ENCODE assay signal across 22 cellular contexts in genomic region chr7:133429371-133429770, GRCh38.
"Had no signal": no experiment of that assay in that cellular context is flagged by ENCODE, and none has a peak within 500 bp of the region (broad histone marks: within the 10 kb centered on the region; RNA-seq: fewer than 3 reads in every experiment).

No MANE protein-coding gene starts in this region.

- H3K9me3 ChIP-seq: adrenal gland, lower lobe of right lung, transverse colon, uterus had no signal

- DNase-seq: activated CD4-positive, alpha-beta T cell treated with anti-CD3 and anti-CD28 coated beads, Interleukin-2, amount 10 ng/mL, durations not matched to agents 7 days and 5 days; activated CD4-positive, CD25-positive, alpha-beta regulatory T cell treated with anti-CD3 and anti-CD28 coated beads, Interleukin-2, amount 50 U/mL, for 72 hours; activated CD8-positive, alpha-beta memory T cell treated with anti-CD3 and anti-CD28 coated beads, Interleukin-2, amount 10 ng/mL, durations not matched to agents 7 days and 5 days; activated CD8-positive, alpha-beta T cell treated with anti-CD3 and anti-CD28 coated beads for 36 hours; adrenal gland; cerebellar nuclear complex; cortex of kidney; endodermal cell; heart right ventricle; lower lobe of right lung; naive thymus-derived CD4-positive, alpha-beta T cell; stimulated activated CD4-positive, alpha-beta T cell treated with anti-CD3 and anti-CD28 coated beads, Interleukin-15, amount 100 ng/mL, for 24 hours; stimulated activated naive B cell treated with anti-CD40 and anti-IgM and Interleukin-4, amounts not matched to agents 10 μg/mL and 1 μg/mL and 100 μg/mL, for 72 hours; T-helper 1 cell; transverse colon; uterus; WERI-Rb-1 had no signal

- H3K36me3 ChIP-seq: adrenal gland, heart right ventricle, lower lobe of right lung, transverse colon, uterus had no signal

- H3K9me3 Mint-ChIP-seq: activated CD8-positive, alpha-beta T cell treated with anti-CD3 and anti-CD28 coated beads for 36 hours; activated T-helper 1 cell treated with anti-CD3 and anti-CD28 coated beads, Interleukin-12 subunit alpha, Interleukin-12 subunit beta, Interleukin-2, Interleukin-4 antibody, amounts not matched to agents 30 ng/mL and 10 ng/mL and 1 ng/mL, durations not matched to agents 14 hours and 24 hours and 36 hours had no signal

- H3K4me1 Mint-ChIP-seq: activated CD8-positive, alpha-beta memory T cell treated with anti-CD3 and anti-CD28 coated beads, Interleukin-2, amount 10 ng/mL, durations not matched to agents 7 days and 5 days had no signal

- H3K27me3 Mint-ChIP-seq: activated CD4-positive, alpha-beta T cell treated with anti-CD3 and anti-CD28 coated beads, Interleukin-2, amount 10 ng/mL, durations not matched to agents 7 days and 5 days; activated CD8-positive, alpha-beta memory T cell treated with anti-CD3 and anti-CD28 coated beads, Interleukin-2, amount 10 ng/mL, durations not matched to agents 7 days and 5 days; activated CD8-positive, alpha-beta T cell treated with anti-CD3 and anti-CD28 coated beads for 36 hours; activated naive CD8-positive, alpha-beta T cell; naive thymus-derived CD4-positive, alpha-beta T cell; stimulated activated naive B cell treated with anti-CD40 and anti-IgM and Interleukin-4, amounts not matched to agents 10 μg/mL and 1 μg/mL and 100 μg/mL, for 72 hours had no signal

- H3K4me1 ChIP-seq: uterus had no signal

- H3K4me3 ChIP-seq: adrenal gland, heart right ventricle, lower lobe of right lung, smooth muscle cell, transverse colon, uterus had no signal

- H3K27me3 ChIP-seq: adrenal gland, heart right ventricle, transverse colon, uterus had no signal

- H3K4me2 ChIP-seq: smooth muscle cell had no signal

- ATAC-seq: activated CD8-positive, alpha-beta memory T cell treated with anti-CD3 and anti-CD28 coated beads, Interleukin-2, amount 10 ng/mL, durations not matched to agents 7 days and 5 days; activated CD8-positive, alpha-beta T cell treated with anti-CD3 and anti-CD28 coated beads for 36 hours; left lobe of liver; lower lobe of right lung; naive thymus-derived CD4-positive, alpha-beta T cell; sciatic nerve; stimulated activated naive B cell treated with anti-CD40 and anti-IgM and Interleukin-4, amounts not matched to agents 10 μg/mL and 1 μg/mL and 100 μg/mL, for 72 hours had no signal

- H3K27ac ChIP-seq: adrenal gland, heart right ventricle, lower lobe of right lung, transverse colon, uterus, WERI-Rb-1 had no signal

- H3K27ac Mint-ChIP-seq: activated CD4-positive, alpha-beta T cell treated with anti-CD3 and anti-CD28 coated beads, Interleukin-2, amount 10 ng/mL, durations not matched to agents 7 days and 5 days; activated CD8-positive, alpha-beta memory T cell treated with anti-CD3 and anti-CD28 coated beads, Interleukin-2, amount 10 ng/mL, durations not matched to agents 7 days and 5 days; activated CD8-positive, alpha-beta T cell treated with anti-CD3 and anti-CD28 coated beads for 36 hours; activated naive CD8-positive, alpha-beta T cell; activated T-helper 1 cell treated with anti-CD3 and anti-CD28 coated beads, Interleukin-12 subunit alpha, Interleukin-12 subunit beta, Interleukin-2, Interleukin-4 antibody, amounts not matched to agents 30 ng/mL and 10 ng/mL and 1 ng/mL, durations not matched to agents 14 hours and 24 hours and 36 hours; endodermal cell; stimulated activated naive B cell treated with anti-CD40 and anti-IgM and Interleukin-4, amounts not matched to agents 10 μg/mL and 1 μg/mL and 100 μg/mL, for 72 hours had no signal

- H3K4me3 Mint-ChIP-seq: activated CD4-positive, alpha-beta T cell treated with anti-CD3 and anti-CD28 coated beads, Interleukin-2, amount 10 ng/mL, durations not matched to agents 7 days and 5 days; activated CD8-positive, alpha-beta memory T cell treated with anti-CD3 and anti-CD28 coated beads, Interleukin-2, amount 10 ng/mL, durations not matched to agents 7 days and 5 days; activated CD8-positive, alpha-beta T cell treated with anti-CD3 and anti-CD28 coated beads for 36 hours; activated naive CD8-positive, alpha-beta T cell; activated T-helper 1 cell treated with anti-CD3 and anti-CD28 coated beads, Interleukin-12 subunit alpha, Interleukin-12 subunit beta, Interleukin-2, Interleukin-4 antibody, amounts not matched to agents 30 ng/mL and 10 ng/mL and 1 ng/mL, durations not matched to agents 14 hours and 24 hours and 36 hours; endodermal cell; naive thymus-derived CD4-positive, alpha-beta T cell; stimulated activated naive B cell treated with anti-CD40 and anti-IgM and Interleukin-4, amounts not matched to agents 10 μg/mL and 1 μg/mL and 100 μg/mL, for 72 hours had no signal
